20 cellular contexts compared by ENCODE assay signal in the genomic region with DNA sequence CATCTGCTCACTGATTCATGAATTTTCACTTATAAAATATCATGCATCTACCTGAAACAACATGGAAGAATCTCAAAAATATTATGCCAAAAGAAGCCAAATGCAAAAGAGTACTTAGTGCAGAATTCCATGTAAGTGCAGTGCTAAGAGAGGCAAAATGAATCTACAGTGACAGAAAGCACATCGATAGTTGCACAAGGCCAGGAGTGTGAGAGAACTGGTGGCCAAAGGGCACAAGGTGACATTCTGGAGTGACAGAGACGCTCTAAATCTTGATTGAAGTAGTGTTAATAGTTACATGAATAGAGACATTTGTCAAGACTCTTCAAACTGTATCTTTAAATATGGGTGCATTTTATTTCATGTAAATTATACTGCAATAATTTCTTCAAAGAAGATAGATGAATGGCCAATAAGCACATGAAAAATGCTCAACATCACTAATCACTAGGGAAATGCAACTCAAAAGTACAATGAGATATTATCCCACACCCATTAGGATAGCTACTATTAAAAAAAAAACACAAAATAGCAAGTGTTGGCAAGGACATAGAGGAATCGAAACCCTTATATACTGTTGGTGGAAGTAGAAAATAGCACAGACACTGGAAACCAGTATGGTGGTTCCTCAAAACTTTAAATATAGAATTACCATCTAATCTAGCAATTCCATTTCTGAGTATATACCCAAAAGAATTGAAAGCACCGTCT.
DNase-seq lines count a peak whose midpoint lies in the region; ATAC-seq, FAIRE-seq and TF ChIP-seq lines count a peak whose summit lies in the region.
"Had no signal": no experiment of that assay in that cellular context is flagged by ENCODE, and none has a peak within 500 bp of the region (broad histone marks: within the 10 kb centered on the region; RNA-seq: fewer than 3 reads in every experiment).

No MANE protein-coding gene starts in this region.

- no peak for FAIRE-seq in GM12891 (lab: Jason Lieb, UNC)
- FAIRE-seq: keratinocyte had no signal

- DNase-seq in NOMO-1 (lab: John Stamatoyannopoulos, UW; ENCODE audit: unreplicated experiment in 2 of 2) (peak; percentile 41 to 88), epithelial cell of proximal tubule (ENCODE audit: low read depth) (no peak), GM12891 (ENCODE audit: insufficient read length, low spot score) (no peak), retina (no peak)
- no peak for DNase-seq in activated effector memory CD4-positive, alpha-beta T cell treated with anti-CD3 and anti-CD28 coated beads, Interleukin-2, amount 50 U/mL, for 16 hours
- DNase-seq: activated CD4-positive, alpha-beta T cell treated with anti-CD3 and anti-CD28 coated beads, Interleukin-2, amount 10 ng/mL, durations not matched to agents 24 days and 14 days; activated T-cell treated with anti-CD3 and anti-CD28 coated beads for 4 hours; Calu3; erythroblast; GDM1; mesendoderm; NCI-H2029 treated with DMSO at 0.1 percent for 48 hours; NCI-H69; nephron progenitor cell; T-helper 9 cell had no signal

- peak overlapping the region; percentile 40 for H3K4me3 ChIP-seq in epithelial cell of proximal tubule (ENCODE audit: low read depth, low read length)
- H3K4me3 ChIP-seq: vagina had no signal

- TF ChIP-seq POLR2A in GM12891 (IDR thresholded peaks at IDR 0.05; ENCODE audit: low read depth, low read length), result no peak

- TF ChIP-seq CTCF in epithelial cell of proximal tubule (conservative IDR thresholded peaks at IDR 0.05; ENCODE audit: low read depth, low read length), result no peak

- ATAC-seq in GM18498 (IDR thresholded peaks at IDR 0.05; ENCODE audit: unreplicated experiment) (peak; percentile 32), HG02642 (IDR thresholded peaks at IDR 0.05; ENCODE audit: poor library complexity, unreplicated experiment) (peak; percentile 41), GM18519 (IDR thresholded peaks at IDR 0.05; ENCODE audit: low FRiP score, unreplicated experiment) (no peak)

TF ChIP-seq in GM12891, 5 proteins besides CTCF, POLR2A, EP300 and RAD21:
- no peak for TF ChIP-seq PAX5 (IDR thresholded peaks at IDR 0.05; ENCODE audit: insufficient read depth, low read length, severe bottlenecking)
- TF ChIP-seq POU2F2 (IDR thresholded peaks at IDR 0.05; ENCODE audit: low read depth, low read length), result no peak
- no peak for TF ChIP-seq SPI1 (IDR thresholded peaks at IDR 0.05; ENCODE audit: low read depth, low read length)
- TF ChIP-seq POLR2AphosphoS5 (IDR thresholded peaks at IDR 0.05; ENCODE audit: low read depth, low read length), result no peak
- no peak for TF ChIP-seq TAF1 (IDR thresholded peaks at IDR 0.05; ENCODE audit: low read depth, low read length)

Comparison
In these comparisons a context has a peak if more than half of its experiments do, and no peak if none do; other contexts are left out.
1. DNase-seq: peak in NOMO-1 (2 of 2); none in epithelial cell of proximal tubule (single experiment), GM12891 (single experiment), retina (single experiment) and activated effector memory CD4-positive, alpha-beta T cell treated with anti-CD3 and anti-CD28 coated beads, Interleukin-2, amount 50 U/mL, for 16 hours (single experiment).